In the genomic region with DNA sequence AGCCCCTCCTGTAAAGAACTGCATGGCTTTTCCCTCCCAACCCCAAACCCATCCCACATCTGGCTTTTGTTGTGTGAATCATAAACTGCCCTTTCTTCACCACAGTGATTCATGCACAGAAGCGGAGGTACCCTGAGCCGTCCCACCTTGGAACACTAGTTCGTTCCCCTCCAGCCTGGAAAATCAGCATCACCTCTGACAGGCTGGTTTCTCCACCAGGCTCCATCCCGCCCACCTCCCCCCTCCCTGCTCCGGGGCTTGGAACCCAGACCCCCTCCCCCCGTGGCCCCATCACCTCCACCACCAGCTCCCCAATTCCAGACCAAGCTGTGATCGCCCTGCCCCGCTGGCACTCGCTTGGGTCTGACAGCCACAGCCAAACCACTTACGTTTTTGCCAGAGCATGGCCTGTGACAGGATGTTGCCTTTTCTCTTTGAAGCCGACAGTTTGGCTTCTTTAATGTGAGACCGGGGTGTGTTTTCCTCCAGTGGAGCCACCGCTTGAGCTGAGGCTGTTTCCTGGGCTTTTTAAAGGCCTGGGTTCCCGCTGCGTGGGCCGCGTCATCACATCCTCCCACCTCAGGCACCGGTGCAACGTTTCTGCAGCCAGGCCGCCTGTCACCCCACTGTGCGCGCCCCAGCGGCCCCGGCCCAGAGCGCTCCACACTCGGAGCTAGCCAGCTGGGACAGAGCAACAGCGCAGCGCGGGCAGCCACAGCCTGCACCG, we compare ENCODE assay signal across 8 cellular contexts. TPM values are rescaled to one million over a fixed set of nuclear protein-coding genes. Genes with fewer than 3 reads are reported as not detected.
A peak's percentile ranks its signal among the peaks of the same experiment; 100 is the strongest.
DNase-seq lines count a peak whose midpoint lies in the region; ATAC-seq and TF ChIP-seq lines count a peak whose summit lies in the region.

TSS of gene POU2AF1 (minus strand) at position 503 of the 727 bp plus-strand sequence. CDS start at position 405, 98 bp downstream.

- H4K20me1 ChIP-seq in IMR-90 (ENCODE audit: insufficient read depth, low read length), result no peaks in the 10 kb centered on the region

- H2BK20ac ChIP-seq in IMR-90 (ENCODE audit: low read depth, low read length), result no peak within 1 kb of the TSS

- peak; percentile 87 for ATAC-seq in CD8-positive, alpha-beta T cell
- ATAC-seq in GM21360 (IDR thresholded peaks at IDR 0.05; ENCODE audit: unreplicated experiment), result peak; percentile 72
- ATAC-seq in IMR-90 (ENCODE audit: low read depth), result 0 out of 2 replicates have a peak, but pooled peaks have one; percentile 24

- no TSS peak for BruUV-seq in IMR-90 (replicated peaks; lab: Mats Ljungman, UMichigan)

- no peak within 1 kb of the TSS for H3K18ac ChIP-seq in IMR-90 (ENCODE audit: low read depth, low read length)

- no peak within 1 kb of the TSS for H4K5ac ChIP-seq in IMR-90 (ENCODE audit: low read depth, low read length)

- H3K36me3 Mint-ChIP-seq in CD8-positive, alpha-beta T cell, result no peaks in the 10 kb centered on the region
- H3K36me3 Mint-ChIP-seq in stimulated activated naive CD8-positive, alpha-beta T cell treated with anti-CD3 and anti-CD28 coated beads, Interleukin-15, Interleukin-2, amounts not matched to agents 100 ng/mL and 50 ng/mL, for 24 hours (ENCODE audit: low read depth), result peaks cover 7% of the 10 kb centered on the region
- no peaks in the 10 kb centered on the region for H3K36me3 Mint-ChIP-seq in progenitor cell of endocrine pancreas (ENCODE audit: insufficient read depth)

- WGBS in IMR-90 (ENCODE audit: extremely low coverage in 2 of 2, insufficient read length in 1 of 2), 2 experiments, result 36% methylated on average over 8 of the region's 30 CpGs; no CpG with 5 or more reads in 1 of the 2 experiments

- H3K4me1 Mint-ChIP-seq in CD8-positive, alpha-beta T cell (ENCODE audit: low read depth), result peaks cover 29% of the 10 kb centered on the region
- H3K4me1 Mint-ChIP-seq in stimulated activated naive CD8-positive, alpha-beta T cell treated with anti-CD3 and anti-CD28 coated beads, Interleukin-15, Interleukin-2, amounts not matched to agents 100 ng/mL and 50 ng/mL, for 24 hours (ENCODE audit: low read depth), result peaks cover 90% of the 10 kb centered on the region
- peaks cover 1% of the 10 kb centered on the region for H3K4me1 Mint-ChIP-seq in progenitor cell of endocrine pancreas (ENCODE audit: low read depth)

- peaks cover 22% of the 10 kb centered on the region for H3K4me1 ChIP-seq in CD8-positive, alpha-beta T cell (ENCODE audit: insufficient read depth, low read length)
- 0 out of 2 replicates have a peak, but pooled peaks cover 1% of the 10 kb centered on the region for H3K4me1 ChIP-seq in IMR-90 (ENCODE audit: control insufficient read depth, insufficient read depth, low read length)

- H3K9me1 ChIP-seq in IMR-90 (ENCODE audit: insufficient read depth, low read length), result no peaks in the 10 kb centered on the region

- in situ Hi-C loops in IMR-90 (cut with MboI; ENCODE audit: low sequenced_read_pairs), result no loop called here

- no peak for TF ChIP-seq CTCF in CD8-positive, alpha-beta T cell (IDR thresholded peaks at IDR 0.05)
- no peak for TF ChIP-seq CTCF in IMR-90 (conservative IDR thresholded peaks at IDR 0.05; ENCODE audit: low read depth, low read length)
- TF ChIP-seq CTCF in progenitor cell of endocrine pancreas (IDR thresholded peaks at IDR 0.05; ENCODE audit: unreplicated experiment), result no peak

- intact Hi-C loops in CD8-positive, alpha-beta T cell (cut with DNase I, micrococcal nuclease), result loop anchor here in 1 of 2 experiments (2.0 to 5.0 kb wide), 2 partner anchors 38 to 154 kb away; no protein-coding TSS in a partner anchor
- intact Hi-C loops in IMR-90 (cut with micrococcal nuclease), result no loop called here

- peak within 1 kb of the TSS; percentile 45 for H3K4me3 ChIP-seq in CD8-positive, alpha-beta T cell (ENCODE audit: low read depth, low read length)
- H3K4me3 ChIP-seq in IMR-90 (ENCODE audit: insufficient read depth, low read depth, low read length), result no peak within 1 kb of the TSS

- H3K4me2 ChIP-seq in IMR-90 (ENCODE audit: low read depth, low read length), result no peak within 1 kb of the TSS

- peak within 1 kb of the TSS; percentile 82 for H3K4me3 Mint-ChIP-seq in CD8-positive, alpha-beta T cell
- H3K4me3 Mint-ChIP-seq in stimulated activated naive CD8-positive, alpha-beta T cell treated with anti-CD3 and anti-CD28 coated beads, Interleukin-15, Interleukin-2, amounts not matched to agents 100 ng/mL and 50 ng/mL, for 24 hours, result peak within 1 kb of the TSS; percentile 88
- H3K4me3 Mint-ChIP-seq in progenitor cell of endocrine pancreas (ENCODE audit: low read depth), result no peak within 1 kb of the TSS

- H2AFZ ChIP-seq in IMR-90 (replicated peaks; ENCODE audit: low read length, poor library complexity), result peak within 1 kb of the TSS; percentile 53

- H3K27ac Mint-ChIP-seq in CD8-positive, alpha-beta T cell, result peak within 1 kb of the TSS; percentile 95
- H3K27ac Mint-ChIP-seq in stimulated activated naive CD8-positive, alpha-beta T cell treated with anti-CD3 and anti-CD28 coated beads, Interleukin-15, Interleukin-2, amounts not matched to agents 100 ng/mL and 50 ng/mL, for 24 hours, result peak within 1 kb of the TSS; percentile 98
- no peak within 1 kb of the TSS for H3K27ac Mint-ChIP-seq in progenitor cell of endocrine pancreas

- POLR2A ChIA-PET in CD8-positive, alpha-beta T cell (lab: Charles Lee), result interaction anchor here (0.7 to 1.2 kb wide), 4 partner anchors 17 to 67 kb away, joined by 3 to 5 read pairs (median 3); no protein-coding TSS in a partner anchor
- POLR2A ChIA-PET in IMR-90 (lab: Charles Lee; ENCODE audit: unreplicated experiment), result no interaction called here

- TF ChIP-seq POLR2A in IMR-90 (IDR thresholded peaks at IDR 0.05; ENCODE audit: low read depth, low read length), result no peak

- H4K8ac ChIP-seq in IMR-90 (ENCODE audit: low read depth in 2 of 2, low read length in 2 of 2), result no peak within 1 kb of the TSS

- CTCF ChIA-PET in CD8-positive, alpha-beta T cell (lab: Charles Lee), result interaction anchor here (1.2 to 1.5 kb wide), 5 partner anchors 10 to 96 kb away, joined by 3 to 5 read pairs (median 4); no protein-coding TSS in a partner anchor
- CTCF ChIA-PET in IMR-90 (lab: Yijun Ruan, JAX), result interaction anchor here (0.8 kb wide), 1 partner anchor 10 kb away, joined by 3 read pairs; no protein-coding TSS in a partner anchor

- H3K36me3 ChIP-seq in CD8-positive, alpha-beta T cell (ENCODE audit: insufficient read depth, low read length), result no peaks in the 10 kb centered on the region
- H3K36me3 ChIP-seq in IMR-90 (ENCODE audit: control insufficient read depth, insufficient read depth, low read length), result no peaks in the 10 kb centered on the region

- no peak within 1 kb of the TSS for H2BK15ac ChIP-seq in IMR-90 (ENCODE audit: low read depth, low read length)

- H3K23ac ChIP-seq in IMR-90 (ENCODE audit: low read depth, low read length), result no peak within 1 kb of the TSS

- H2AK9ac ChIP-seq in IMR-90 (replicated peaks; ENCODE audit: low read depth, low read length, poor library complexity), result no peak within 1 kb of the TSS

- dilution Hi-C loops in IMR-90 (cut with HindIII; ENCODE audit: low sequenced_read_pairs, unreplicated experiment), result no loop called here

- no peak for TF ChIP-seq RAD21 in IMR-90 (IDR thresholded peaks at IDR 0.05; ENCODE audit: low read length)

- H3K14ac ChIP-seq in IMR-90 (replicated peaks; ENCODE audit: low read depth, low read length), result no peak within 1 kb of the TSS

- no peaks in the 10 kb centered on the region for H3K79me1 ChIP-seq in IMR-90 (ENCODE audit: low read depth in 1 of 2, low read length in 2 of 2)

- no peak within 1 kb of the TSS for H2BK5ac ChIP-seq in IMR-90 (ENCODE audit: low read depth, low read length, poor library complexity, severe bottlenecking)

- no peaks in the 10 kb centered on the region for H3K9me3 ChIP-seq in CD8-positive, alpha-beta T cell (ENCODE audit: low read length)
- H3K9me3 ChIP-seq in IMR-90 (ENCODE audit: control insufficient read depth, insufficient read depth, low read length), result no peaks in the 10 kb centered on the region

- H3K56ac ChIP-seq in IMR-90 (ENCODE audit: extremely low read depth, insufficient read depth, low read length), result no peak within 1 kb of the TSS

- H2AK5ac ChIP-seq in IMR-90 (ENCODE audit: low read depth, low read length), result no peak within 1 kb of the TSS

- H2BK120ac ChIP-seq in IMR-90 (ENCODE audit: low read depth, low read length), result no peak within 1 kb of the TSS

- H3K27me3 Mint-ChIP-seq in CD8-positive, alpha-beta T cell (ENCODE audit: low read depth), result no peaks in the 10 kb centered on the region
- H3K27me3 Mint-ChIP-seq in stimulated activated naive CD8-positive, alpha-beta T cell treated with anti-CD3 and anti-CD28 coated beads, Interleukin-15, Interleukin-2, amounts not matched to agents 100 ng/mL and 50 ng/mL, for 24 hours, result no peaks in the 10 kb centered on the region
- no peaks in the 10 kb centered on the region for H3K27me3 Mint-ChIP-seq in progenitor cell of endocrine pancreas

- H3K27ac ChIP-seq in CD8-positive, alpha-beta T cell (ENCODE audit: low read depth, low read length), result peak within 1 kb of the TSS; percentile 31
- H3K27ac ChIP-seq in IMR-90 (ENCODE audit: insufficient read depth, low read length), result no peak within 1 kb of the TSS

- H3K27me3 ChIP-seq in CD8-positive, alpha-beta T cell (ENCODE audit: insufficient read depth, low read length), result no peaks in the 10 kb centered on the region
- peaks cover 11% of the 10 kb centered on the region for H3K27me3 ChIP-seq in IMR-90 (ENCODE audit: control insufficient read depth, insufficient read depth, low read length)

- no peaks in the 10 kb centered on the region for H3K9me3 Mint-ChIP-seq in CD8-positive, alpha-beta T cell
- H3K9me3 Mint-ChIP-seq in stimulated activated naive CD8-positive, alpha-beta T cell treated with anti-CD3 and anti-CD28 coated beads, Interleukin-15, Interleukin-2, amounts not matched to agents 100 ng/mL and 50 ng/mL, for 24 hours, result peaks cover 4% of the 10 kb centered on the region
- no peaks in the 10 kb centered on the region for H3K9me3 Mint-ChIP-seq in progenitor cell of endocrine pancreas (ENCODE audit: low read depth)

- no peak within 1 kb of the TSS for H4K91ac ChIP-seq in IMR-90 (ENCODE audit: insufficient read depth, low read depth, low read length)

- no peak within 1 kb of the TSS for H3K4ac ChIP-seq in IMR-90 (ENCODE audit: low read depth, low read length)

- no peak within 1 kb of the TSS for H3K9ac ChIP-seq in IMR-90 (ENCODE audit: low read depth, low read length)

- peak; percentile 26 to 81 (median 57) for DNase-seq in CD8-positive, alpha-beta T cell
- DNase-seq in IMR-90 (peak; percentile 43), activated T-helper 1 cell treated with Interleukin-2 at 50 U/mL for 16 hours (ENCODE audit: low read depth) (peak; percentile 38), left kidney (ENCODE audit: low read depth, low spot score) (peak; percentile 76), progenitor cell of endocrine pancreas (ENCODE audit: low spot score, unreplicated experiment) (no peak), SKM-1 (lab: John Stamatoyannopoulos, UW; ENCODE audit: unreplicated experiment) (no peak)

TF ChIP-seq in IMR-90, 13 proteins besides CTCF, POLR2A, EP300 and RAD21 (continues in another document):
- no peak for TF ChIP-seq MAZ (IDR thresholded peaks at IDR 0.05; ENCODE audit: borderline replicate concordance, low read depth, low read length)

RNA-seq across cellular contexts. Expression of gene POU2AF1, which starts in this region (rescaled TPM):
- 1 to 10 TPM; 1.0 to 1.1 TPM for total RNA-seq in CD8-positive, alpha-beta T cell
- total RNA-seq in IMR-90 (2012; rRNA removed) (not detected in 2 replicates), progenitor cell of endocrine pancreas (0.43 and 0.58 TPM in 2 replicates)
- not detected in 2 replicates for polyA plus RNA-seq in IMR-90 (2012; rRNA removed)
- not detected in 2 replicates for polyA plus RNA-seq in IMR-90 (2012; cell fraction: cytosol; rRNA removed)
- polyA plus RNA-seq in IMR-90 (2012; cell fraction: nucleus; rRNA removed; ENCODE audit: low replicate concordance), result 0.02 TPM in 1 of 2 replicates, not detected in the other

Comparison
In these comparisons a context has a peak if more than half of its experiments do, and no peak if none do; other contexts are left out.
1. Peak in DNase-seq and ATAC-seq in IMR-90; RNA of the gene not detected or under 1 TPM.
2. ATAC-seq: peak in every context shown above with its lines; median percentile 87 in CD8-positive, alpha-beta T cell; 72 in GM21360; 24 in IMR-90.
3. DNase-seq: peak in CD8-positive, alpha-beta T cell (7 of 7), activated T-helper 1 cell treated with Interleukin-2 at 50 U/mL for 16 hours (single experiment) and left kidney (single experiment); none in progenitor cell of endocrine pancreas (single experiment) and SKM-1 (single experiment).